11 cellular contexts compared by ENCODE assay signal in genomic region chr12:116053479-116054195, GRCh38.
DNase-seq lines count a peak whose midpoint lies in the region; ATAC-seq and TF ChIP-seq lines count a peak whose summit lies in the region.
"Had no signal": no experiment of that assay in that cellular context is flagged by ENCODE, and none has a peak within 500 bp of the region (broad histone marks: within the 10 kb centered on the region; RNA-seq: fewer than 3 reads in every experiment).

No MANE protein-coding gene starts in this region.

- no peaks in the 10 kb centered on the region for H3K27me3 Mint-ChIP-seq in nephron progenitor cell (ENCODE audit: low read depth, poor library complexity)

- no peak for ATAC-seq in GM18870 (IDR thresholded peaks at IDR 0.05; ENCODE audit: unreplicated experiment)
- ATAC-seq in HG03025 (IDR thresholded peaks at IDR 0.05; ENCODE audit: low FRiP score, unreplicated experiment), result no peak

- no peak for TF ChIP-seq CTCF in nephron progenitor cell (IDR thresholded peaks at IDR 0.05)

- peak; percentile 73 for DNase-seq in AG20443 (ENCODE audit: low spot score)
- DNase-seq in RPMI7951 (ENCODE audit: low read depth), result peak; percentile 66
- peak; percentile 91 for DNase-seq in fibroblast of the conjunctiva (ENCODE audit: low read depth)
- no peak for DNase-seq in nephron progenitor cell
- no peak for DNase-seq in DMS 273 (lab: John Stamatoyannopoulos, UW; ENCODE audit: unreplicated experiment)
- DNase-seq in DMS79 (lab: John Stamatoyannopoulos, UW), result no peak
- DNase-seq: activated gamma-delta T cell, DMS 273 treated with DMSO at 0.1 percent for 48 hours, islet precursor cell had no signal

- H3K4me1 Mint-ChIP-seq in nephron progenitor cell, result peaks cover 24% of the 10 kb centered on the region

- no peaks in the 10 kb centered on the region for H3K9me3 Mint-ChIP-seq in nephron progenitor cell

- H3K4me3 Mint-ChIP-seq in nephron progenitor cell, result no peak overlapping the region

- peak overlapping the region; percentile 49 for H3K27ac Mint-ChIP-seq in nephron progenitor cell

- H3K36me3 Mint-ChIP-seq in nephron progenitor cell (ENCODE audit: low read depth), result no peaks in the 10 kb centered on the region

Comparison
In these comparisons a context has a peak if more than half of its experiments do, and no peak if none do; other contexts are left out.
1. DNase-seq: peak in AG20443 (single experiment), RPMI7951 (single experiment) and fibroblast of the conjunctiva (single experiment); none in nephron progenitor cell (single experiment), DMS 273 (single experiment) and DMS79 (single experiment).